Comparison of ENCODE assay signal across 9 cellular contexts in the genomic region with DNA sequence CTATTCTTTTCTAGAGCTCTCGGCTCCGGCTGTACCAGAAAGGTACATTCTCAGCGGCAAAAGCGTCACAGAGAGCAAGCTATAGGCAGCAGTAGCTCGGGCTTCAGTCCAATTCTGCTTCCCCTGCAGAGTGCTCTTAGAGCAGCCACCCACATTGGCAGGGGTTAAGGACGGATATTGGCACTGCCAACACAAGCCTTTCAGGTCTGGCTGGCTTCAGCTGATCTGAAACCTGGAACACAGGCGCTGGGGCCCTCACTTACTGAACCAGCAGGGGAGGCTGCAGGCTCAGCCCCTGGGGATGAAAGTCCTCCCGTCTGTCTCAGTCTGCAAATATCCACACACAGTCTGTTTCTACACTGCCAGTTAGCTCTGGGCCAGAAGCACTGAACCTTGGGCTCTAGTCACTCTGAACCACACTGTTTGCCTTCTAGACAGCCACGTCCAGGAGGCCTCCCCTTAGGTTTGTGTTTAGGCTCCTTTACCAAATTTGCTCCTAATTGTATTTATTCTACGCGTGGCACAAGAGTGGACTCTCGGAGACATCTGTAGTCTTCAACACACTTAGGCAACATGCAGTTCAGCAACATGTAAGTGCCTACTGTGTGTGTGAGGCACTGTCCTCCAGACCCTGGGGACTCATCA. TPM values are rescaled to one million over a fixed set of nuclear protein-coding genes. Genes with fewer than 3 reads are reported as not detected.
A peak's percentile ranks its signal among the peaks of the same experiment; 100 is the strongest.
DNase-seq lines count a peak whose midpoint lies in the region; ATAC-seq, FAIRE-seq and TF ChIP-seq lines count a peak whose summit lies in the region.
"Had no signal": no experiment of that assay in that cellular context is flagged by ENCODE, and none has a peak within 500 bp of the region (broad histone marks: within the 10 kb centered on the region; RNA-seq: fewer than 3 reads in every experiment).

No MANE protein-coding gene starts in this region.

- CTCF ChIA-PET in activated CD8-positive, alpha-beta memory T cell treated with anti-CD3 and anti-CD28 coated beads, Interleukin-2, amount 10 ng/mL, durations not matched to agents 7 days and 5 days (lab: Charles Lee), result interaction anchor here (0.8 to 1.9 kb wide), 7 partner anchors 20 to 188 kb away, joined by 3 to 9 read pairs (median 3); no protein-coding TSS in a partner anchor

- H3K4me1 Mint-ChIP-seq in glutamatergic neuron (ENCODE audit: low read depth, unreplicated experiment), result peaks cover 14% of the 10 kb centered on the region
- peaks cover 36% of the 10 kb centered on the region for H3K4me1 Mint-ChIP-seq in activated CD8-positive, alpha-beta memory T cell treated with anti-CD3 and anti-CD28 coated beads, Interleukin-2, amount 10 ng/mL, durations not matched to agents 7 days and 5 days

- DNase-seq in GM12891 (ENCODE audit: insufficient read length, low spot score) (no peak), SK-N-MC (ENCODE audit: low read depth, low spot score) (no peak), glutamatergic neuron (peak; percentile 55), retinal pigment epithelial cell (ENCODE audit: low read depth) (peak; percentile 27), NCI-H146 (lab: John Stamatoyannopoulos, UW) (no peak)
- no peak for DNase-seq in activated CD4-positive, alpha-beta T cell treated with anti-CD3 and anti-CD28 coated beads, Interleukin-2, amount 50 U/mL, for 48 hours
- DNase-seq in activated CD8-positive, alpha-beta memory T cell treated with anti-CD3 and anti-CD28 coated beads, Interleukin-2, amount 10 ng/mL, durations not matched to agents 7 days and 5 days, result no peak

- H3K36me3 ChIP-seq in SK-N-MC (ENCODE audit: insufficient read depth, low read length), result no peaks in the 10 kb centered on the region

- H3K27ac ChIP-seq in SK-N-MC, result peak overlapping the region; percentile 36; the same call in 1 of the 2 replicates

- H3K36me3 Mint-ChIP-seq in glutamatergic neuron (ENCODE audit: unreplicated experiment), result no peaks in the 10 kb centered on the region
- peaks cover 4% of the 10 kb centered on the region for H3K36me3 Mint-ChIP-seq in activated CD8-positive, alpha-beta memory T cell treated with anti-CD3 and anti-CD28 coated beads, Interleukin-2, amount 10 ng/mL, durations not matched to agents 7 days and 5 days

- no peak for TF ChIP-seq POLR2A in GM12891 (IDR thresholded peaks at IDR 0.05; ENCODE audit: low read depth, low read length)

- TF ChIP-seq CTCF in glutamatergic neuron (IDR thresholded peaks at IDR 0.05; ENCODE audit: partially characterized antibody, unreplicated experiment), result no peak
- peak; percentile 92 for TF ChIP-seq CTCF in retinal pigment epithelial cell (conservative IDR thresholded peaks at IDR 0.05; ENCODE audit: low read depth, low read length)

- ATAC-seq in GM21528 (IDR thresholded peaks at IDR 0.05; ENCODE audit: low FRiP score, unreplicated experiment), result no peak
- ATAC-seq in activated CD8-positive, alpha-beta memory T cell treated with anti-CD3 and anti-CD28 coated beads, Interleukin-2, amount 10 ng/mL, durations not matched to agents 7 days and 5 days, result no peak

- H3K4me3 ChIP-seq in SK-N-MC (no peak overlapping the region), retinal pigment epithelial cell (ENCODE audit: low read length) (no peak overlapping the region)

- H3K9me3 ChIP-seq in SK-N-MC (ENCODE audit: low read depth, low read length), result no peaks in the 10 kb centered on the region

- FAIRE-seq in GM12891 (lab: Jason Lieb, UNC), result peak; percentile 61

- no peak overlapping the region for H3K9ac ChIP-seq in SK-N-MC (ENCODE audit: insufficient read length)

- H3K4me3 Mint-ChIP-seq in glutamatergic neuron (ENCODE audit: unreplicated experiment), result peak overlapping the region; percentile 20
- H3K4me3 Mint-ChIP-seq in activated CD8-positive, alpha-beta memory T cell treated with anti-CD3 and anti-CD28 coated beads, Interleukin-2, amount 10 ng/mL, durations not matched to agents 7 days and 5 days, result no peak overlapping the region
- H3K4me3 Mint-ChIP-seq: memory B cell had no signal

- peaks cover 5% of the 10 kb centered on the region for H3K9me3 Mint-ChIP-seq in glutamatergic neuron (ENCODE audit: unreplicated experiment)
- no peaks in the 10 kb centered on the region for H3K9me3 Mint-ChIP-seq in activated CD8-positive, alpha-beta memory T cell treated with anti-CD3 and anti-CD28 coated beads, Interleukin-2, amount 10 ng/mL, durations not matched to agents 7 days and 5 days (ENCODE audit: low read depth)
- H3K9me3 Mint-ChIP-seq: memory B cell had no signal

- H3K27me3 Mint-ChIP-seq in glutamatergic neuron (ENCODE audit: unreplicated experiment), result peaks cover 6% of the 10 kb centered on the region
- no peaks in the 10 kb centered on the region for H3K27me3 Mint-ChIP-seq in activated CD8-positive, alpha-beta memory T cell treated with anti-CD3 and anti-CD28 coated beads, Interleukin-2, amount 10 ng/mL, durations not matched to agents 7 days and 5 days
- H3K27me3 Mint-ChIP-seq: memory B cell had no signal

- peak overlapping the region; percentile 78 for H3K27ac Mint-ChIP-seq in glutamatergic neuron (ENCODE audit: unreplicated experiment)
- no peak overlapping the region for H3K27ac Mint-ChIP-seq in activated CD8-positive, alpha-beta memory T cell treated with anti-CD3 and anti-CD28 coated beads, Interleukin-2, amount 10 ng/mL, durations not matched to agents 7 days and 5 days
- H3K27ac Mint-ChIP-seq: memory B cell had no signal

TF ChIP-seq in GM12891, 5 proteins besides CTCF, POLR2A, EP300 and RAD21:
- TF ChIP-seq POU2F2 (IDR thresholded peaks at IDR 0.05; ENCODE audit: low read depth, low read length) (0 out of 2 replicates have a peak, but pooled peaks have one; percentile 16), POLR2AphosphoS5 (IDR thresholded peaks at IDR 0.05; ENCODE audit: low read depth, low read length) (no peak)
TF ChIP-seq in GM12891: peak in this region for 1.

RNA-seq across cellular contexts. Expression of a gene that starts 40.1 kb away (rescaled TPM):
- 47.4 TPM for polyA plus RNA-seq in GM12891 (2012; ENCODE audit: low read depth, missing spikeins)
- total RNA-seq in glutamatergic neuron (ENCODE audit: unreplicated experiment), result 2.5 TPM
- 100 to 1,000 TPM in 1 of 2 experiments, 10 to 100 TPM in 1; 88.5 to 122 TPM for total RNA-seq in activated CD8-positive, alpha-beta memory T cell treated with anti-CD3 and anti-CD28 coated beads, Interleukin-2, amount 10 ng/mL, durations not matched to agents 7 days and 5 days

RNA-seq across cellular contexts. Expression of a gene that starts 53.2 kb away (rescaled TPM):
- 35.2 TPM for polyA plus RNA-seq in GM12891 (2012; ENCODE audit: low read depth, missing spikeins)
- 16.3 TPM for total RNA-seq in glutamatergic neuron (ENCODE audit: unreplicated experiment)
- total RNA-seq in activated CD8-positive, alpha-beta memory T cell treated with anti-CD3 and anti-CD28 coated beads, Interleukin-2, amount 10 ng/mL, durations not matched to agents 7 days and 5 days, result 10 to 100 TPM; 31.7 to 42.2 TPM

Comparison
In these comparisons a context has a peak if more than half of its experiments do, and no peak if none do; other contexts are left out.
1. DNase-seq: peak in glutamatergic neuron (single experiment) and retinal pigment epithelial cell (single experiment); none in GM12891 (single experiment), SK-N-MC (single experiment), activated CD4-positive, alpha-beta T cell treated with anti-CD3 and anti-CD28 coated beads, Interleukin-2, amount 50 U/mL, for 48 hours (0 of 2), NCI-H146 (single experiment) and activated CD8-positive, alpha-beta memory T cell treated with anti-CD3 and anti-CD28 coated beads, Interleukin-2, amount 10 ng/mL, durations not matched to agents 7 days and 5 days (single experiment).
2. RNA of a gene that starts 40.1 kb away (total RNA-seq): 88.5 to 122 TPM in activated CD8-positive, alpha-beta memory T cell treated with anti-CD3 and anti-CD28 coated beads, Interleukin-2, amount 10 ng/mL, durations not matched to agents 7 days and 5 days; 2.5 TPM in glutamatergic neuron (single experiment); every median in the first group is over 10 times any median in the second.